12 cellular contexts compared by ENCODE assay signal in genomic region chr4:8205749-8206611, GRCh38. TPM values are rescaled to one million over a fixed set of nuclear protein-coding genes. Genes with fewer than 3 reads are reported as not detected.
DNase-seq lines count a peak whose midpoint lies in the region; ATAC-seq and TF ChIP-seq lines count a peak whose summit lies in the region.
"Had no signal": no experiment of that assay in that cellular context is flagged by ENCODE, and none has a peak within 500 bp of the region (broad histone marks: within the 10 kb centered on the region; RNA-seq: fewer than 3 reads in every experiment).

No MANE protein-coding gene starts in this region.

- POLR2A ChIA-PET in activated CD4-positive, alpha-beta memory T cell treated with anti-CD3 and anti-CD28 coated beads for 36 hours (lab: Charles Lee), result no interaction called here

- no peaks in the 10 kb centered on the region for H3K9me3 Mint-ChIP-seq in endodermal cell
- no peaks in the 10 kb centered on the region for H3K9me3 Mint-ChIP-seq in activated CD4-positive, alpha-beta memory T cell treated with anti-CD3 and anti-CD28 coated beads for 36 hours

- H3K27ac ChIP-seq in endodermal cell (ENCODE audit: low read depth, low read length) (no peak overlapping the region), thymus (ENCODE audit: low read depth) (peak overlapping the region; percentile 50), stomach (no peak overlapping the region)
- H3K27ac ChIP-seq: thoracic aorta had no signal

- no peaks in the 10 kb centered on the region for H3K27me3 ChIP-seq in endodermal cell (ENCODE audit: control insufficient read depth, insufficient read depth, low read length, poor library complexity, severe bottlenecking)
- no peaks in the 10 kb centered on the region for H3K27me3 ChIP-seq in thymus (ENCODE audit: control insufficient read depth, insufficient read depth)
- no peaks in the 10 kb centered on the region for H3K27me3 ChIP-seq in stomach

- H3K9ac ChIP-seq in endodermal cell (ENCODE audit: extremely low read depth, low read length, poor library complexity, severe bottlenecking), result no peak overlapping the region

- WGBS in endodermal cell (ENCODE audit: insufficient coverage in 1 of 2, insufficient read length in 1 of 2), 2 experiments, result 87 to 90% methylated on average over 12 to 26 of the region's 26 CpGs
- WGBS in thymus, result 35% methylated on average over 26 of the region's 26 CpGs
- WGBS in stomach, 5 donors, result 55 to 69% (median 63%) methylated on average over 23 to 26 of the region's 26 CpGs

- H3K27ac Mint-ChIP-seq in endodermal cell, result peak overlapping the region; percentile 58
- no peak overlapping the region for H3K27ac Mint-ChIP-seq in activated CD4-positive, alpha-beta memory T cell treated with anti-CD3 and anti-CD28 coated beads for 36 hours

- H3K4me3 Mint-ChIP-seq in endodermal cell, result no peak overlapping the region
- no peak overlapping the region for H3K4me3 Mint-ChIP-seq in activated CD4-positive, alpha-beta memory T cell treated with anti-CD3 and anti-CD28 coated beads for 36 hours

- H3K9me3 ChIP-seq in endodermal cell (ENCODE audit: control insufficient read depth, low read length) (no peaks in the 10 kb centered on the region), thymus (ENCODE audit: control insufficient read depth) (no peaks in the 10 kb centered on the region), stomach (no peaks in the 10 kb centered on the region)
- H3K9me3 ChIP-seq: A549, thoracic aorta had no signal

- H3K36me3 Mint-ChIP-seq in endodermal cell (ENCODE audit: low read depth), result no peaks in the 10 kb centered on the region
- H3K36me3 Mint-ChIP-seq in activated CD4-positive, alpha-beta memory T cell treated with anti-CD3 and anti-CD28 coated beads for 36 hours, result peaks cover 1% of the 10 kb centered on the region

- no peak overlapping the region for H3K4me3 ChIP-seq in endodermal cell (ENCODE audit: low read length)
- H3K4me3 ChIP-seq in thymus (ENCODE audit: low read length), result no peak overlapping the region
- no peak overlapping the region for H3K4me3 ChIP-seq in stomach
- H3K4me3 ChIP-seq: A549, thoracic aorta had no signal

- DNase-seq in NCI-H526 (lab: John Stamatoyannopoulos, UW), result peak; percentile 42 to 54
- DNase-seq in NCI-H526 treated with DMSO at 0.1 percent for 48 hours (lab: John Stamatoyannopoulos, UW), result no peak
- peak; percentile 31 for DNase-seq in NCI-H345 treated with DMSO at 0.1 percent for 48 hours (lab: John Stamatoyannopoulos, UW; ENCODE audit: unreplicated experiment)
- no peak for DNase-seq in endodermal cell
- no peak for DNase-seq in activated CD4-positive, alpha-beta memory T cell treated with anti-CD3 and anti-CD28 coated beads for 36 hours
- DNase-seq in stomach, result no peak
- DNase-seq: activated CD4-positive, alpha-beta T cell treated with anti-CD3 and anti-CD28 coated beads for 4 hours; aorta had no signal

- H3K4me1 ChIP-seq in endodermal cell (ENCODE audit: control insufficient read depth, insufficient read depth, low read length), result no peaks in the 10 kb centered on the region
- H3K4me1 ChIP-seq in thymus (ENCODE audit: control insufficient read depth, insufficient read depth, low read length), result peaks cover 49% of the 10 kb centered on the region
- peaks cover 7 to 54% (median 18%) of the 10 kb centered on the region in 4 donors for H3K4me1 ChIP-seq in stomach

- H3K27me3 Mint-ChIP-seq in endodermal cell (ENCODE audit: insufficient read depth), result no peaks in the 10 kb centered on the region
- H3K27me3 Mint-ChIP-seq in activated CD4-positive, alpha-beta memory T cell treated with anti-CD3 and anti-CD28 coated beads for 36 hours, result no peaks in the 10 kb centered on the region

- H3K4me1 Mint-ChIP-seq in endodermal cell, result peaks cover 9% of the 10 kb centered on the region
- peaks cover 22% of the 10 kb centered on the region for H3K4me1 Mint-ChIP-seq in activated CD4-positive, alpha-beta memory T cell treated with anti-CD3 and anti-CD28 coated beads for 36 hours (ENCODE audit: low read depth)

- no peak for ATAC-seq in GM18517 (IDR thresholded peaks at IDR 0.05; ENCODE audit: unreplicated experiment)

- no peaks in the 10 kb centered on the region for H3K36me3 ChIP-seq in endodermal cell (ENCODE audit: control insufficient read depth, insufficient read depth, low read length)
- peaks cover 60% of the 10 kb centered on the region for H3K36me3 ChIP-seq in thymus (ENCODE audit: control insufficient read depth, insufficient read depth)
- peaks cover 4 to 64% (median 34%) of the 10 kb centered on the region in 4 donors for H3K36me3 ChIP-seq in stomach
- H3K36me3 ChIP-seq: thoracic aorta had no signal

- CTCF ChIA-PET in activated CD4-positive, alpha-beta memory T cell treated with anti-CD3 and anti-CD28 coated beads for 36 hours (lab: Charles Lee), result interaction anchor here (0.7 to 1.2 kb wide), 2 partner anchors 30 to 36 kb away, joined by 3 to 4 read pairs; no protein-coding TSS in a partner anchor

- TF ChIP-seq POLR2A in stomach (IDR thresholded peaks at IDR 0.05), result no peak

- TF ChIP-seq CTCF in endodermal cell (conservative IDR thresholded peaks at IDR 0.05) (no peak), stomach (IDR thresholded peaks at IDR 0.05) (no peak)

- TF ChIP-seq EP300 in stomach (IDR thresholded peaks at IDR 0.05), result no peak

- intact Hi-C loops in activated CD4-positive, alpha-beta memory T cell treated with anti-CD3 and anti-CD28 coated beads for 36 hours (cut with micrococcal nuclease), result no loop called here
- intact Hi-C loops in stomach (cut with DNase I; ENCODE audit: low total_unique reads), result no loop called here

RNA-seq across cellular contexts. Expression of gene SH3TC1, which starts 6.9 kb away (rescaled TPM):
- total RNA-seq in endodermal cell (1 to 10 TPM; 1.9 to 2.6 TPM), stomach (10 to 100 TPM; 22.8 to 96.2 (median 52.5) TPM)
- 0.39 TPM for polyA plus RNA-seq in endodermal cell (2013, experiment 1 of 2)
- polyA plus RNA-seq in endodermal cell (2013, experiment 2 of 2), result 0.58 TPM
- polyA plus RNA-seq in thymus (114 TPM), stomach (10 to 100 TPM; 12.0 to 18.2 (median 13.9) TPM)
- total RNA-seq in activated CD4-positive, alpha-beta memory T cell treated with anti-CD3 and anti-CD28 coated beads for 36 hours, result 10 to 100 TPM; 28.5 to 28.8 TPM

RNA-seq across cellular contexts. Expression of gene ABLIM2, which starts 47.4 kb away (rescaled TPM):
- total RNA-seq in endodermal cell, result 1 to 10 TPM in 1 of 2 donors, under 1 TPM in 1; 0.35 to 1.6 TPM
- 1.4 TPM for polyA plus RNA-seq in endodermal cell (2013, experiment 1 of 2)
- polyA plus RNA-seq in endodermal cell (2013, experiment 2 of 2), result 2.5 TPM
- polyA plus RNA-seq in thymus, result 7.4 TPM
- under 1 TPM; 0.55 to 0.63 TPM for total RNA-seq in activated CD4-positive, alpha-beta memory T cell treated with anti-CD3 and anti-CD28 coated beads for 36 hours
- 10 to 100 TPM in 2 of 5 donors, 1 to 10 TPM in 3; 3.1 to 28.0 (median 9.4) TPM for total RNA-seq in stomach
- polyA plus RNA-seq in stomach, result 1 to 10 TPM; 2.3 to 5.8 (median 2.4) TPM

Comparison
In these comparisons a context has a peak if more than half of its experiments do, and no peak if none do; other contexts are left out.
1. DNase-seq: peak in NCI-H526 (2 of 2) and NCI-H345 treated with DMSO at 0.1 percent for 48 hours (single experiment); none in NCI-H526 treated with DMSO at 0.1 percent for 48 hours (single experiment), endodermal cell (single experiment), activated CD4-positive, alpha-beta memory T cell treated with anti-CD3 and anti-CD28 coated beads for 36 hours (single experiment) and stomach (single experiment).
2. RNA of gene SH3TC1, which starts 6.9 kb away (total RNA-seq): 22.8 to 96.2 TPM in stomach and 28.5 to 28.8 TPM in activated CD4-positive, alpha-beta memory T cell treated with anti-CD3 and anti-CD28 coated beads for 36 hours; 1.9 to 2.6 TPM in endodermal cell; every median in the first group is over 4 times any median in the second.